ENCODE assay signal across 8 cellular contexts in the genomic region with DNA sequence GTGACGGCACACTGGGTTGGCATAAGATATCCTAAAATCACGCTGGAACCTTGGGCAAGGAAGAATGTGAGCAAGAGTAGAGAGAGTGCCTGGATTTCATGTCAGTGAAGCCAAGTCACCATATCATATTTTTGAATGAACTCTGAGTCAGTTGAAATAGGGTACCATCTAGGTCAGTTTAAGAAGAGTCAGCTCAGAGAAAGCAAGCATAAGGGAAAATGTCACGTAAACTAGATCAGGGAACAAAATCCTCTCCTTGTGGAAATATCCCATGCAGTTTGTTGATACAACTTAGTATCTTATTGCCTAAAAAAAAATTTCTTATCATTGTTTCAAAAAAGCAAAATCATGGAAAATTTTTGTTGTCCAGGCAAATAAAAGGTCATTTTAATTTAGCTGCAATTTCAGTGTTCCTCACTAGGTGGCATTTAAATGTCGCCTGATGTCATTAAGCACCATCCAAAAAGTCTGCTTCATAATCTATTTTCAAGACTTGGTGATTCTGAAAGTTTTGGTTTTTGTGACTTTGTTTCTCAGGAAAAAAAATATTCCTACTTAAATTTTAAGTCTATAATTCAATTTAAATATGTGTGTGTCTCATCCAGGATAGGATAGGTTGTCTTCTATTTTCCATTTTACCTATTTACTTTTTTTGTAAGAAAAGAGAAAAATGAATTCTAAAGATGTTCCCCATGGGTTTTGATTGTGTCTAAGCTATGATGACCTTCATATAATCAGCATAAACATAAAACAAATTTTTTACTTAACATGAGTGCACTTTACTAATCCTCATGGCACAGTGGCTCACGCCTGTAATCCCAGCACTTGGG. TPM values are rescaled to one million over a fixed set of nuclear protein-coding genes. Genes with fewer than 3 reads are reported as not detected.
DNase-seq lines count a peak whose midpoint lies in the region; ATAC-seq, FAIRE-seq and TF ChIP-seq lines count a peak whose summit lies in the region.

No MANE protein-coding gene starts in this region.

- DNase-seq in DMS53 (lab: John Stamatoyannopoulos, UW) = peak; percentile 52
- DNase-seq in DMS53 treated with DMSO at 0.1 percent for 48 hours (lab: John Stamatoyannopoulos, UW; ENCODE audit: unreplicated experiment) = no peak
- DNase-seq in RKO (ENCODE audit: low spot score) = peak; percentile 55
- DNase-seq in H1 (ENCODE audit: low read depth in 1 of 2, low spot score in 2 of 2) = no peak
- peak in 6 of 9 donors; percentile 32 to 54 (median 50) for DNase-seq in naive thymus-derived CD4-positive, alpha-beta T cell
- no peak for DNase-seq in stimulated activated CD8-positive, alpha-beta memory T cell treated with anti-CD3 and anti-CD28 coated beads, Interleukin-4, amount 100 ng/mL, for 48 hours
- no peak for DNase-seq in effector memory CD4-positive, alpha-beta T cell

- peaks cover 5 to 68% (median 24%) of the 10 kb centered on the region in 5 donors for H3K36me3 Mint-ChIP-seq in naive thymus-derived CD4-positive, alpha-beta T cell

- no peaks in the 10 kb centered on the region for H3K27me3 ChIP-seq in H1 (replicated peaks in 1 of 4; ENCODE audit: control insufficient read depth in 3 of 4, extremely low read depth in 1 of 4, insufficient read depth in 3 of 4, low read length in 3 of 4)
- H3K27me3 ChIP-seq in naive thymus-derived CD4-positive, alpha-beta T cell (ENCODE audit: control insufficient read depth in 2 of 2, insufficient read depth in 2 of 2, low read length in 2 of 2) = no peaks in the 10 kb centered on the region
- H3K27me3 ChIP-seq in effector memory CD4-positive, alpha-beta T cell (replicated peaks; ENCODE audit: control insufficient read depth, insufficient read depth, low read length, poor library complexity, severe bottlenecking) = no peaks in the 10 kb centered on the region

- no peaks in the 10 kb centered on the region for H3K79me2 ChIP-seq in H1 (ENCODE audit: control insufficient read depth in 1 of 2, insufficient read depth in 2 of 2, low read length in 2 of 2)

- no peak overlapping the region for H3K23ac ChIP-seq in H1 (ENCODE audit: insufficient read length)

- H2AFZ ChIP-seq in H1 (ENCODE audit: low read length) = no peak overlapping the region

- H3K9ac ChIP-seq in H1 (replicated peaks in 1 of 4; ENCODE audit: extremely low read depth in 1 of 4, low read depth in 3 of 4, low read length in 3 of 4) = no peak overlapping the region

- H2BK120ac ChIP-seq in H1 (replicated peaks; ENCODE audit: low read depth, low read length) = no peak overlapping the region

- no peak overlapping the region for H3K4me3 Mint-ChIP-seq in naive thymus-derived CD4-positive, alpha-beta T cell

- H3K23me2 ChIP-seq in H1 (ENCODE audit: low read depth, low read length) = no peaks in the 10 kb centered on the region; the same call in 1 of the 2 replicates

- H3K18ac ChIP-seq in H1 (ENCODE audit: extremely low read depth, low read length) = no peak overlapping the region

- H3K4me3 ChIP-seq in H1 (ENCODE audit: extremely low read depth in 1 of 4, insufficient read depth in 2 of 4, low read depth in 3 of 4, low read length in 4 of 4) = no peak overlapping the region
- no peak overlapping the region for H3K4me3 ChIP-seq in naive thymus-derived CD4-positive, alpha-beta T cell (ENCODE audit: low read length)
- H3K4me3 ChIP-seq in effector memory CD4-positive, alpha-beta T cell (ENCODE audit: insufficient read depth, low read depth, low read length, poor library complexity, severe bottlenecking) = no peak overlapping the region

- POLR2A ChIA-PET in H1 (lab: Charles Lee; ENCODE audit: partially characterized antibody) = no interaction called here
- POLR2A ChIA-PET in naive thymus-derived CD4-positive, alpha-beta T cell (lab: Charles Lee) = interaction anchor here (0.7 to 3.4 kb wide), 12 partner anchors 9 to 396 kb away, joined by 3 to 18 read pairs (median 6); partner anchors contain the start of genes CMPK2 and RNF144A

- TF ChIP-seq EP300 in H1 (IDR thresholded peaks at IDR 0.05; ENCODE audit: borderline replicate concordance in 1 of 2, low read depth in 2 of 2, low read length in 2 of 2) = no peak

- no peaks in the 10 kb centered on the region for H3K36me3 ChIP-seq in H1 (ENCODE audit: control insufficient read depth in 2 of 4, insufficient read depth in 4 of 4, low read length in 3 of 4)
- H3K36me3 ChIP-seq in naive thymus-derived CD4-positive, alpha-beta T cell (ENCODE audit: control insufficient read depth in 2 of 3, insufficient read depth in 3 of 3, low read length in 3 of 3) = peaks cover 0 to 13% (median 0%) of the 10 kb centered on the region in 3 experiments
- H3K36me3 ChIP-seq in effector memory CD4-positive, alpha-beta T cell (ENCODE audit: control insufficient read depth, insufficient read depth, low read length) = no peaks in the 10 kb centered on the region

- no peaks in the 10 kb centered on the region for H3K9me3 ChIP-seq in H1 (ENCODE audit: insufficient read depth in 2 of 2, low read depth in 1 of 2, low read length in 1 of 2)
- H3K9me3 ChIP-seq in naive thymus-derived CD4-positive, alpha-beta T cell (ENCODE audit: control insufficient read depth in 2 of 3, low read length in 3 of 3) = no peaks in the 10 kb centered on the region
- no peaks in the 10 kb centered on the region for H3K9me3 ChIP-seq in effector memory CD4-positive, alpha-beta T cell (ENCODE audit: control insufficient read depth, low read length)

- CTCF ChIA-PET in H1 (lab: Charles Lee; ENCODE audit: partially characterized antibody) = interaction anchor here (0.6 to 6.2 kb wide), 37 partner anchors 10 to 1783 kb away, joined by 3 to 94 read pairs (median 4); partner anchors contain the start of genes CMPK2 and RSAD2
- CTCF ChIA-PET in naive thymus-derived CD4-positive, alpha-beta T cell (lab: Charles Lee) = interaction anchor here (0.7 to 5.5 kb wide), 26 partner anchors 9 to 150 kb away, joined by 3 to 47 read pairs (median 5); partner anchors contain the start of genes RNF144A and RSAD2

- no peaks in the 10 kb centered on the region for H3K4me1 ChIP-seq in H1 (replicated peaks in 1 of 4; ENCODE audit: control insufficient read depth in 3 of 4, insufficient read depth in 4 of 4, low read length in 3 of 4)
- no peaks in the 10 kb centered on the region for H3K4me1 ChIP-seq in naive thymus-derived CD4-positive, alpha-beta T cell (ENCODE audit: control insufficient read depth in 2 of 2, insufficient read depth in 2 of 2, low read length in 2 of 2)
- H3K4me1 ChIP-seq in effector memory CD4-positive, alpha-beta T cell (ENCODE audit: control insufficient read depth, insufficient read depth, low read length, poor library complexity, severe bottlenecking) = no peaks in the 10 kb centered on the region

- 73% methylated on average over 5 of the region's 5 CpGs; no CpG with 5 or more reads in 1 of the 2 experiments for WGBS in H1 (ENCODE audit: extremely low coverage in 1 of 2, insufficient coverage in 1 of 2, insufficient read length in 1 of 2, insufficient replicate concordance in 2 of 2, low coverage in 1 of 2, low lambda C conversion rate in 2 of 2, missing lambda C conversion rate in 1 of 2), 2 experiments

- no peak overlapping the region for H2BK15ac ChIP-seq in H1 (ENCODE audit: low read length)

- no peak overlapping the region for H3K56ac ChIP-seq in H1 (replicated peaks; ENCODE audit: insufficient read length, low read depth, low read length)

- H2BK20ac ChIP-seq in H1 (ENCODE audit: low read length) = no peak overlapping the region

- no peak overlapping the region for H4K8ac ChIP-seq in H1 (ENCODE audit: extremely low read depth, insufficient read depth, low read length)

- H4K20me1 ChIP-seq in H1 (replicated peaks in 1 of 2; ENCODE audit: control insufficient read depth in 1 of 2, insufficient read depth in 2 of 2, low read length in 2 of 2) = no peaks in the 10 kb centered on the region

- H2BK12ac ChIP-seq in H1 (ENCODE audit: low read depth, low read length) = no peak overlapping the region

- no peak overlapping the region; the same call in 1 of the 2 replicates for H2AK5ac ChIP-seq in H1 (ENCODE audit: low read depth, low read length)

- no peak overlapping the region for H3K27ac ChIP-seq in H1 (ENCODE audit: low read depth, low read length)
- no peak overlapping the region for H3K27ac ChIP-seq in naive thymus-derived CD4-positive, alpha-beta T cell (ENCODE audit: low read depth, low read length)
- no peak overlapping the region for H3K27ac ChIP-seq in effector memory CD4-positive, alpha-beta T cell (ENCODE audit: insufficient read depth, low read length, poor library complexity, severe bottlenecking)

- H3K27ac Mint-ChIP-seq in naive thymus-derived CD4-positive, alpha-beta T cell = peak overlapping the region in 1 of 9 donors; percentile 48

- H4K5ac ChIP-seq in H1 (ENCODE audit: insufficient read length, low read depth, low read length) = no peak overlapping the region

- H3K79me1 ChIP-seq in H1 (ENCODE audit: low read depth, low read length) = no peaks in the 10 kb centered on the region

- H4K91ac ChIP-seq in H1 (replicated peaks; ENCODE audit: insufficient read length, low read length) = no peak overlapping the region

- H3K9me3 Mint-ChIP-seq in naive thymus-derived CD4-positive, alpha-beta T cell = peaks cover 0 to 20% (median 13%) of the 10 kb centered on the region in 11 donors

- intact Hi-C loops in naive thymus-derived CD4-positive, alpha-beta T cell (cut with micrococcal nuclease) = loop anchor here (1.0 to 5.0 kb wide), 12 partner anchors 12 to 187 kb away; partner anchors contain the start of gene RNF144A (in 1 of the 2)

- H3K4me2 ChIP-seq in H1 (ENCODE audit: insufficient read depth in 1 of 2, low read depth in 2 of 2, low read length in 2 of 2) = no peak overlapping the region

- H3K4me1 Mint-ChIP-seq in naive thymus-derived CD4-positive, alpha-beta T cell = peaks cover 0 to 25% (median 17%) of the 10 kb centered on the region in 7 donors

- no peak overlapping the region for H3K4ac ChIP-seq in H1 (replicated peaks; ENCODE audit: insufficient read length, low read depth, low read length)

- peak in 2 of 3 experiments; percentile 39 to 52; a peak in 2 of 4 replicates for TF ChIP-seq CTCF in H1 (IDR thresholded peaks at IDR 0.05; ENCODE audit: control extremely low read depth in 1 of 3, insufficient read depth in 1 of 3, low read depth in 1 of 3, low read length in 3 of 3)

- peak; percentile 64 for ATAC-seq in HG03354 (IDR thresholded peaks at IDR 0.05; ENCODE audit: poor library complexity, severe bottlenecking, unreplicated experiment)
- peak; percentile 57 for ATAC-seq in naive thymus-derived CD4-positive, alpha-beta T cell

- H3K27me3 Mint-ChIP-seq in naive thymus-derived CD4-positive, alpha-beta T cell = no peaks in the 10 kb centered on the region

- H2BK5ac ChIP-seq in H1 (ENCODE audit: low read depth, low read length) = no peak overlapping the region

- peak; percentile 63 to 66 for TF ChIP-seq RAD21 in H1 (IDR thresholded peaks at IDR 0.05 in 1 of 2, conservative IDR thresholded peaks at IDR 0.05 in 1 of 2; ENCODE audit: low read depth in 2 of 2, low read length in 2 of 2)

- no peak for FAIRE-seq in H1 (lab: Jason Lieb, UNC)

- H3K14ac ChIP-seq in H1 (ENCODE audit: insufficient read length) = no peak overlapping the region

- no peak for TF ChIP-seq POLR2A in H1 (IDR thresholded peaks at IDR 0.05; ENCODE audit: control extremely low read depth in 1 of 2, low read depth in 2 of 2, low read length in 2 of 2)

RNA-seq across cellular contexts. Expression of gene RSAD2, which starts 19.6 kb away (rescaled TPM):
- total RNA-seq in H1 (2021; fragmentation: NEBNext Ultra II Directional; extraction: Animal tissue kit (Norgen Biotek cat#: 25700)) = not detected in 2 replicates
- polyA plus RNA-seq in H1 (2011; rRNA removed) = not detected in 2 replicates
- 0.18 TPM for polyA plus RNA-seq in H1 (2011; cell fraction: cytosol; rRNA removed)
- polyA plus RNA-seq in H1 (2011; cell fraction: nucleus; rRNA removed) = not detected
- 0.27 TPM in 1 of 4 replicates, not detected in the others for polyA plus RNA-seq in H1 (2012, experiment 1 of 2)
- not detected for polyA plus RNA-seq in H1 (2012, experiment 2 of 2)
- 0.04 TPM for polyA plus RNA-seq in H1 (2013, experiment 1 of 2)
- polyA plus RNA-seq in H1 (2013, experiment 2 of 2) = 0.02 TPM
- polyA minus RNA-seq in H1 (2011; rRNA and poly(A)+ RNA removed) = 0.03 and 0.83 TPM in 2 replicates
- not detected for polyA minus RNA-seq in H1 (2011; cell fraction: cytosol; rRNA and poly(A)+ RNA removed)
- polyA minus RNA-seq in H1 (2011; cell fraction: nucleus; rRNA and poly(A)+ RNA removed) = not detected
- total RNA-seq in naive thymus-derived CD4-positive, alpha-beta T cell = 10 to 100 TPM in 1 of 5 experiments, 1 to 10 TPM in 4; 5.0 to 72.6 (median 5.6) TPM
- 10 to 100 TPM in 1 of 2 donors, 1 to 10 TPM in 1; 8.2 to 15.0 TPM for polyA plus RNA-seq in naive thymus-derived CD4-positive, alpha-beta T cell

RNA-seq across cellular contexts. Expression of gene RNF144A, which starts 20.1 kb away (rescaled TPM):
- 15.0 and 15.1 TPM in 2 replicates for total RNA-seq in H1 (2021; fragmentation: NEBNext Ultra II Directional; extraction: Animal tissue kit (Norgen Biotek cat#: 25700))
- 14.0 and 14.1 TPM in 2 replicates for polyA plus RNA-seq in H1 (2011; rRNA removed)
- polyA plus RNA-seq in H1 (2011; cell fraction: cytosol; rRNA removed) = 12.8 TPM
- polyA plus RNA-seq in H1 (2011; cell fraction: nucleus; rRNA removed) = 18.8 TPM
- 9.2 to 12.6 TPM (median 9.7 TPM) in 4 replicates for polyA plus RNA-seq in H1 (2012, experiment 1 of 2)
- polyA plus RNA-seq in H1 (2012, experiment 2 of 2) = 2.8 TPM
- polyA plus RNA-seq in H1 (2013, experiment 1 of 2) = 6.2 TPM
- polyA plus RNA-seq in H1 (2013, experiment 2 of 2) = 6.5 TPM
- polyA minus RNA-seq in H1 (2011; rRNA and poly(A)+ RNA removed) = 33.4 and 44.2 TPM in 2 replicates
- 18.0 TPM for polyA minus RNA-seq in H1 (2011; cell fraction: cytosol; rRNA and poly(A)+ RNA removed)
- polyA minus RNA-seq in H1 (2011; cell fraction: nucleus; rRNA and poly(A)+ RNA removed) = 37.8 TPM
- 10 to 100 TPM; 40.0 to 74.4 (median 61.2) TPM for total RNA-seq in naive thymus-derived CD4-positive, alpha-beta T cell
- 10 to 100 TPM; 21.2 to 23.5 TPM for polyA plus RNA-seq in naive thymus-derived CD4-positive, alpha-beta T cell

RNA-seq across cellular contexts. Expression of gene CMPK2, which starts 31.4 kb away (rescaled TPM):
- 0.28 and 0.31 TPM in 2 replicates for total RNA-seq in H1 (2021; fragmentation: NEBNext Ultra II Directional; extraction: Animal tissue kit (Norgen Biotek cat#: 25700))
- 0.46 and 0.53 TPM in 2 replicates for polyA plus RNA-seq in H1 (2011; rRNA removed)
- polyA plus RNA-seq in H1 (2011; cell fraction: cytosol; rRNA removed) = 0.36 TPM
- 0.34 TPM for polyA plus RNA-seq in H1 (2011; cell fraction: nucleus; rRNA removed)
- polyA plus RNA-seq in H1 (2012, experiment 1 of 2) = 0.16 to 0.51 TPM (median 0.40 TPM) in 4 replicates
- 0.70 TPM for polyA plus RNA-seq in H1 (2012, experiment 2 of 2)
- polyA plus RNA-seq in H1 (2013, experiment 1 of 2) = 0.28 TPM
- polyA plus RNA-seq in H1 (2013, experiment 2 of 2) = 0.33 TPM
- 1.1 and 1.6 TPM in 2 replicates for polyA minus RNA-seq in H1 (2011; rRNA and poly(A)+ RNA removed)
- polyA minus RNA-seq in H1 (2011; cell fraction: cytosol; rRNA and poly(A)+ RNA removed) = not detected
- polyA minus RNA-seq in H1 (2011; cell fraction: nucleus; rRNA and poly(A)+ RNA removed) = 0.70 TPM
- total RNA-seq in naive thymus-derived CD4-positive, alpha-beta T cell = 10 to 100 TPM in 1 of 5 experiments, 1 to 10 TPM in 4; 4.0 to 63.0 (median 6.6) TPM
- 1 to 10 TPM; 5.0 to 8.7 TPM for polyA plus RNA-seq in naive thymus-derived CD4-positive, alpha-beta T cell

Comparison
In these comparisons a context has a peak if more than half of its experiments do, and no peak if none do; other contexts are left out.
1. DNase-seq: peak in DMS53 (single experiment), RKO (single experiment) and naive thymus-derived CD4-positive, alpha-beta T cell (6 of 9); none in DMS53 treated with DMSO at 0.1 percent for 48 hours (single experiment), H1 (0 of 2), stimulated activated CD8-positive, alpha-beta memory T cell treated with anti-CD3 and anti-CD28 coated beads, Interleukin-4, amount 100 ng/mL, for 48 hours (single experiment) and effector memory CD4-positive, alpha-beta T cell (0 of 3).